24 cellular contexts compared by ENCODE assay signal in genomic region chr6:108238321-108238720, GRCh38.
"Had no signal": no experiment of that assay in that cellular context is flagged by ENCODE, and none has a peak within 500 bp of the region (broad histone marks: within the 10 kb centered on the region; RNA-seq: fewer than 3 reads in every experiment).

No MANE protein-coding gene starts in this region.

- H3K4me1 ChIP-seq: colonic mucosa, esophagus squamous epithelium, foreskin keratinocyte, gastroesophageal sphincter had no signal

- H3K27me3 ChIP-seq: colonic mucosa, dorsolateral prefrontal cortex, esophagus muscularis mucosa, esophagus squamous epithelium, foreskin keratinocyte, gastrocnemius medialis, gastroesophageal sphincter, heart right ventricle had no signal

- H3K4me3 Mint-ChIP-seq: dendritic cell treated with granulocyte-macrophage colony-stimulating factor and Interleukin-4, amounts not matched to agents 40 ng/mL and 50 ng/mL, for 4 days; effector memory CD8-positive, alpha-beta T cell; endodermal cell had no signal

- H3K9me3 Mint-ChIP-seq: effector memory CD8-positive, alpha-beta T cell had no signal

- H3K27ac ChIP-seq: colonic mucosa, coronary artery, dorsolateral prefrontal cortex, epithelial cell of prostate, esophagus muscularis mucosa, esophagus squamous epithelium, foreskin keratinocyte, gastrocnemius medialis, gastroesophageal sphincter, heart right ventricle had no signal

- H3K9me3 ChIP-seq: colonic mucosa, gastrocnemius medialis, gastroesophageal sphincter had no signal

- H3K36me3 ChIP-seq: colonic mucosa, gastrocnemius medialis had no signal

- ATAC-seq: effector memory CD8-positive, alpha-beta T cell; esophagus mucosa; foreskin keratinocyte; gastrocnemius medialis; gastroesophageal sphincter; heart right ventricle had no signal

- H3K27me3 Mint-ChIP-seq: dendritic cell treated with granulocyte-macrophage colony-stimulating factor and Interleukin-4, amounts not matched to agents 40 ng/mL and 50 ng/mL, for 4 days; effector memory CD8-positive, alpha-beta T cell had no signal

- DNase-seq: colonic mucosa; cortex of kidney; dermis blood vessel endothelial cell; dorsolateral prefrontal cortex; effector CD4-positive, alpha-beta T cell; effector CD8-positive, alpha-beta T cell; effector memory CD4-positive, alpha-beta T cell; effector memory CD8-positive, alpha-beta T cell; endodermal cell; erythroblast; esophagus squamous epithelium; foreskin fibroblast; foreskin keratinocyte; foreskin melanocyte; gastrocnemius medialis; glutamatergic neuron; head of caudate nucleus; heart right ventricle had no signal

- H3K27ac Mint-ChIP-seq: dendritic cell treated with granulocyte-macrophage colony-stimulating factor and Interleukin-4, amounts not matched to agents 40 ng/mL and 50 ng/mL, for 4 days; effector memory CD8-positive, alpha-beta T cell; endodermal cell had no signal

- H3K4me3 ChIP-seq: colonic mucosa, coronary artery, dorsolateral prefrontal cortex, esophagus muscularis mucosa, esophagus squamous epithelium, gastrocnemius medialis, gastroesophageal sphincter, heart right ventricle had no signal
